ENCODE assay signal across 30 cellular contexts in genomic region chr12:95151406-95151805, GRCh38.
"Had no signal": no experiment of that assay in that cellular context is flagged by ENCODE, and none has a peak within 500 bp of the region (broad histone marks: within the 10 kb centered on the region; RNA-seq: fewer than 3 reads in every experiment).

No MANE protein-coding gene starts in this region.

- H3K4me1 ChIP-seq: body of pancreas, gastrocnemius medialis, pancreas, psoas muscle, spleen had no signal

- H3K4me3 Mint-ChIP-seq: activated naive CD4-positive, alpha-beta T cell treated with anti-CD3 and anti-CD28 coated beads for 36 hours; activated naive CD8-positive, alpha-beta T cell treated with anti-CD3 and anti-CD28 coated beads for 36 hours; activated T-helper 1 cell treated with anti-CD3 and anti-CD28 coated beads, Interleukin-12 subunit alpha, Interleukin-12 subunit beta, Interleukin-2, Interleukin-4 antibody, amounts not matched to agents 30 ng/mL and 10 ng/mL and 1 ng/mL, durations not matched to agents 14 hours and 24 hours and 36 hours; naive thymus-derived CD4-positive, alpha-beta T cell; neural crest cell had no signal

- H3K27me3 Mint-ChIP-seq: activated naive CD8-positive, alpha-beta T cell treated with anti-CD3 and anti-CD28 coated beads for 36 hours; naive thymus-derived CD4-positive, alpha-beta T cell had no signal

- H3K4me3 ChIP-seq: adrenal gland, body of pancreas, coronary artery, dorsolateral prefrontal cortex, gastrocnemius medialis, hepatocyte, pancreas, psoas muscle, spleen, thoracic aorta had no signal

- FAIRE-seq: kidney, pancreas, urothelium cell line had no signal

- DNase-seq: activated CD4-positive, alpha-beta T cell treated with anti-CD3 and anti-CD28 coated beads for 4 hours; activated CD4-positive, alpha-beta T cell treated with anti-CD3 and anti-CD28 coated beads, Interleukin-2, amount 50 U/mL, for 48 hours; activated CD8-positive, alpha-beta memory T cell treated with anti-CD3 and anti-CD28 coated beads, Interleukin-2, amount 50 U/mL, for 4 hours; activated effector memory CD4-positive, alpha-beta T cell treated with anti-CD3 and anti-CD28 coated beads, Interleukin-2, amount 50 U/mL, for 16 hours; activated naive CD4-positive, alpha-beta T cell treated with anti-CD3 and anti-CD28 coated beads for 36 hours; activated naive CD8-positive, alpha-beta T cell treated with anti-CD3 and anti-CD28 coated beads for 36 hours; activated T-cell treated with anti-CD3 and anti-CD28 coated beads, Interleukin-2, amount 50 U/mL, for 1 hour; adrenal gland; aorta; body of pancreas; dorsolateral prefrontal cortex; effector memory CD4-positive, alpha-beta T cell; gastrocnemius medialis; glutamatergic neuron; kidney; left colon; midbrain; naive thymus-derived CD4-positive, alpha-beta T cell; nucleus accumbens; pancreas; psoas muscle; spleen; stimulated activated naive CD8-positive, alpha-beta T cell treated with anti-CD3 and anti-CD28 coated beads, Interleukin-15, Interleukin-2, amounts not matched to agents 100 U/mL and 50 U/mL, for 24 hours; trophoblast cell had no signal

- ATAC-seq: body of pancreas; gastrocnemius medialis; left colon; naive thymus-derived CD4-positive, alpha-beta T cell; pancreas; psoas muscle; stimulated activated naive CD8-positive, alpha-beta T cell treated with anti-CD3 and anti-CD28 coated beads, Interleukin-15, Interleukin-2, amounts not matched to agents 100 U/mL and 50 U/mL, for 24 hours had no signal

- H3K9me3 ChIP-seq: adrenal gland, body of pancreas, gastrocnemius medialis, pancreas, psoas muscle, thoracic aorta had no signal

- H3K27ac ChIP-seq: adrenal gland, body of pancreas, coronary artery, dorsolateral prefrontal cortex, gastrocnemius medialis, hepatocyte, pancreas, psoas muscle, spleen, thoracic aorta had no signal

- H3K36me3 Mint-ChIP-seq: activated naive CD8-positive, alpha-beta T cell treated with anti-CD3 and anti-CD28 coated beads for 36 hours had no signal

- H3K36me3 ChIP-seq: adrenal gland, gastrocnemius medialis, pancreas, spleen, thoracic aorta had no signal

- H3K27me3 ChIP-seq: adrenal gland, body of pancreas, dorsolateral prefrontal cortex, gastrocnemius medialis, hepatocyte, pancreas, spleen had no signal

- H3K4me1 Mint-ChIP-seq: activated naive CD8-positive, alpha-beta T cell treated with anti-CD3 and anti-CD28 coated beads for 36 hours; naive thymus-derived CD4-positive, alpha-beta T cell had no signal

- H3K27ac Mint-ChIP-seq: activated naive CD4-positive, alpha-beta T cell treated with anti-CD3 and anti-CD28 coated beads for 36 hours; activated naive CD8-positive, alpha-beta T cell treated with anti-CD3 and anti-CD28 coated beads for 36 hours; activated T-helper 1 cell treated with anti-CD3 and anti-CD28 coated beads, Interleukin-12 subunit alpha, Interleukin-12 subunit beta, Interleukin-2, Interleukin-4 antibody, amounts not matched to agents 30 ng/mL and 10 ng/mL and 1 ng/mL, durations not matched to agents 14 hours and 24 hours and 36 hours; naive thymus-derived CD4-positive, alpha-beta T cell had no signal

- H3K9me3 Mint-ChIP-seq: activated naive CD4-positive, alpha-beta T cell treated with anti-CD3 and anti-CD28 coated beads for 36 hours; activated naive CD8-positive, alpha-beta T cell treated with anti-CD3 and anti-CD28 coated beads for 36 hours; activated T-helper 1 cell treated with anti-CD3 and anti-CD28 coated beads, Interleukin-12 subunit alpha, Interleukin-12 subunit beta, Interleukin-2, Interleukin-4 antibody, amounts not matched to agents 30 ng/mL and 10 ng/mL and 1 ng/mL, durations not matched to agents 14 hours and 24 hours and 36 hours; neural crest cell had no signal
